28 cellular contexts compared by ENCODE assay signal in genomic region chr6:36283608-36284007, GRCh38. TPM values are rescaled to one million over a fixed set of nuclear protein-coding genes. Genes with fewer than 3 reads are reported as not detected.
"Had no signal": no experiment of that assay in that cellular context is flagged by ENCODE, and none has a peak within 500 bp of the region (broad histone marks: within the 10 kb centered on the region; RNA-seq: fewer than 3 reads in every experiment).

No MANE protein-coding gene starts in this region.

- H3K4me3 ChIP-seq: adrenal gland, MG63, PC-9, SK-N-MC had no signal

- ATAC-seq: activated T-cell treated with anti-CD3 and anti-CD28 coated beads, Interleukin-2, amount 50 U/mL, for 4 hours; WTC11 had no signal

- H3K9me3 ChIP-seq: adrenal gland, MG63 had no signal

- H3K9ac ChIP-seq: KMS-11 had no signal

- DNase-seq: activated CD4-positive, alpha-beta memory T cell treated with anti-CD3 and anti-CD28 coated beads for 36 hours; activated CD4-positive, alpha-beta T cell treated with anti-CD3 and anti-CD28 coated beads for 1 hour; activated CD4-positive, alpha-beta T cell treated with anti-CD3 and anti-CD28 coated beads, Interleukin-2, amount 10 ng/mL, durations not matched to agents 7 days and 5 days; activated CD8-positive, alpha-beta memory T cell treated with anti-CD3 and anti-CD28 coated beads for 24 hours; activated effector memory CD4-positive, alpha-beta T cell treated with anti-CD3 and anti-CD28 coated beads, Interleukin-2, amount 50 U/mL, for 16 hours; activated naive CD4-positive, alpha-beta T cell treated with anti-CD3 and anti-CD28 coated beads, Interleukin-2, amount 50 U/mL, for 16 hours; activated naive CD8-positive, alpha-beta T cell treated with anti-CD3 and anti-CD28 coated beads, Interleukin-2, amount 10 ng/mL, durations not matched to agents 7 days and 5 days; activated T-cell treated with anti-CD3 and anti-CD28 coated beads, Interleukin-2, amount 50 U/mL, for 4 hours; adrenal gland; anterior cingulate cortex; cerebellar nuclear complex; MG63; NCI-H1092 treated with DMSO at 0.1 percent for 48 hours; NCI-H1417 treated with DMSO at 0.1 percent for 48 hours; NCI-H1694; NCI-H2029 treated with DMSO at 0.1 percent for 48 hours; NCI-H345; NCI-H510A; NCI-H69; NK-92 treated with Interleukin-12 subunit alpha and Interleukin-12 subunit beta, amount 100 ng/mL, for 24 hours; PC-9; SHP77 treated with DMSO at 0.1 percent for 48 hours; SW 1271 had no signal

- H3K4me2 ChIP-seq: KMS-11, PC-9 had no signal

- H3K27me3 ChIP-seq: adrenal gland had no signal

- H3K36me3 ChIP-seq: adrenal gland, MG63 had no signal

- H2AFZ ChIP-seq: PC-9 had no signal

- H3K27ac ChIP-seq: adrenal gland, KMS-11, PC-9, SK-N-MC had no signal

- H3K4me1 ChIP-seq: adrenal gland had no signal

RNA-seq across cellular contexts. Expression of gene PNPLA1, which starts 13.7 kb away (rescaled TPM):
- total RNA-seq: activated CD4-positive, alpha-beta memory T cell treated with anti-CD3 and anti-CD28 coated beads for 36 hours; activated CD4-positive, alpha-beta T cell treated with anti-CD3 and anti-CD28 coated beads, Interleukin-2, amount 10 ng/mL, durations not matched to agents 7 days and 5 days; activated naive CD8-positive, alpha-beta T cell treated with anti-CD3 and anti-CD28 coated beads, Interleukin-2, amount 10 ng/mL, durations not matched to agents 7 days and 5 days; cardiac septum; T-helper 1 cell treated with Interleukin-12 subunit alpha and Interleukin-12 subunit beta and Interleukin-4 antibody, amounts not matched to agents 30 ng/mL and 1 ng/mL, for 36 hours; WTC11 had no signal

RNA-seq across cellular contexts. Expression of gene BNIP5, which starts 53.1 kb away (rescaled TPM):
- total RNA-seq: activated CD4-positive, alpha-beta memory T cell treated with anti-CD3 and anti-CD28 coated beads for 36 hours; activated CD4-positive, alpha-beta T cell treated with anti-CD3 and anti-CD28 coated beads, Interleukin-2, amount 10 ng/mL, durations not matched to agents 7 days and 5 days; activated naive CD8-positive, alpha-beta T cell treated with anti-CD3 and anti-CD28 coated beads, Interleukin-2, amount 10 ng/mL, durations not matched to agents 7 days and 5 days; activated T-cell treated with anti-CD3 and anti-CD28 coated beads, Interleukin-2, amount 50 U/mL, for 4 hours; adrenal gland; cardiac septum; PC-9; T-helper 1 cell treated with Interleukin-12 subunit alpha and Interleukin-12 subunit beta and Interleukin-4 antibody, amounts not matched to agents 30 ng/mL and 1 ng/mL, for 36 hours; WTC11 had no signal
